Comparison of ENCODE assay signal across 8 cellular contexts in the genomic region with DNA sequence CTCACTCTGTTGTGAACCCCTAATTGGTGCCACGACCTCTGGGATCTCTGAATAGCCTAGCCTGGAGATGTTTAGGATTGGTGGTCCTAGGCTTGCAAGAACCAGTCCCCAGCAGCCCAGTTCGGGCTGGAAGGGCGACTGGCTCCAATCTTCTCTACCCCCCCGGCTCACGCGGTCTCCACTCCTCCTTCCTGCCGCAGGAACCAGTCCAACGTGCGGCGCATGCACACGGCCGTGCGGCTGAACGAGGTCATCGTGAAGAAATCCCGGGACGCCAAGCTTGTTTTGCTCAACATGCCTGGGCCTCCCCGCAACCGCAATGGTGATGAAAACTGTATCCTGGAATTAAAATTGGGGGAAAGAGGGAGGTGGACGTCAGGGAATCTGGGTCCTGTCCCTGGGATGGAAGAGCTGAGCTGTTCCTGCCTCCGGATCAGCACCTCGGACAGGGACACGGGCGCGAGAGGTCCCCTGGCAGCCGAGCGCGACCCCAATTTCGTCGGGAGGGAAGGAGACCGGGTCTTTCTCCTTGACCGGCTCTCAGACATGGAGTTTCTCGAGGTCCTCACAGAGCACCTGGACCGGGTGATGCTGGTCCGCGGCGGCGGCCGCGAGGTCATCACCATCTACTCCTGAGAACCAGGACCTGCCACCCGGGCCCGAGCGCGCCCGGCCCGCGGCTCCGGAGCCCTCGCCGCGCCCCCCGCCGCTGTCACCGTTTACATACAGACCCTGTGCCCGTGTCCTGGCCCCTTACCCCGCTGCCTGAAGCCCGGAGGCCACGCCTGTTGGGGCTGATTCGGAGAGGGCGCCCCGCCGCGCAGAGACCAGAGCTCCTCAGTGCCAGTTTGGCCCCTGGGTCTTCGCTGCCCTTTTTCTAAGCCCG. TPM values are rescaled to one million over a fixed set of nuclear protein-coding genes. Genes with fewer than 3 reads are reported as not detected.
DNase-seq lines count a peak whose midpoint lies in the region; ATAC-seq and TF ChIP-seq lines count a peak whose summit lies in the region.

No MANE protein-coding gene starts in this region.

- intact Hi-C loops in thyroid gland (cut with DNase I) = no loop called here

- TF ChIP-seq POLR2A in thyroid gland (IDR thresholded peaks at IDR 0.05) = no peak

- no peaks in the 10 kb centered on the region for H3K9me3 ChIP-seq in iPS-20b (ENCODE audit: insufficient read depth, low read depth, low read length)
- H3K9me3 ChIP-seq in thyroid gland = no peaks in the 10 kb centered on the region

- in situ Hi-C loops in astrocyte of the cerebellum (cut with HindIII; ENCODE audit: low sequenced_read_pairs) = no loop called here

- WGBS in thyroid gland, 2 donors = 19 to 24% methylated on average over 42 to 49 of the region's 65 CpGs

- peaks cover 23% of the 10 kb centered on the region for H3K36me3 Mint-ChIP-seq in activated naive CD8-positive, alpha-beta T cell treated with anti-CD3 and anti-CD28 coated beads, Interleukin-2, amount 10 ng/mL, durations not matched to agents 7 days and 5 days
- peaks cover 33% of the 10 kb centered on the region for H3K36me3 Mint-ChIP-seq in activated naive CD8-positive, alpha-beta T cell treated with anti-CD3 and anti-CD28 coated beads for 36 hours

- H3K9ac ChIP-seq in iPS-20b (ENCODE audit: low read depth, low read length) = no peak overlapping the region

- H3K27ac Mint-ChIP-seq in activated naive CD8-positive, alpha-beta T cell treated with anti-CD3 and anti-CD28 coated beads, Interleukin-2, amount 10 ng/mL, durations not matched to agents 7 days and 5 days = no peak overlapping the region
- no peak overlapping the region for H3K27ac Mint-ChIP-seq in activated naive CD8-positive, alpha-beta T cell treated with anti-CD3 and anti-CD28 coated beads for 36 hours

- H3K27ac ChIP-seq in iPS-20b (ENCODE audit: low read length) (no peak overlapping the region), thyroid gland (no peak overlapping the region)

- DNase-seq in activated naive CD8-positive, alpha-beta T cell treated with anti-CD3 and anti-CD28 coated beads, Interleukin-2, amount 10 ng/mL, durations not matched to agents 7 days and 5 days = peak; percentile 58
- no peak for DNase-seq in activated naive CD8-positive, alpha-beta T cell treated with anti-CD3 and anti-CD28 coated beads for 36 hours
- DNase-seq in astrocyte of the cerebellum (ENCODE audit: low read depth) = peak; percentile 19
- peak; percentile 18 to 57 for DNase-seq in thyroid gland
- DNase-seq in COLO668 (lab: John Stamatoyannopoulos, UW; ENCODE audit: unreplicated experiment) = no peak
- no peak for DNase-seq in OCI-M2 (lab: John Stamatoyannopoulos, UW; ENCODE audit: unreplicated experiment)
- DNase-seq in SK-N-DZ (ENCODE audit: low spot score) = no peak

- peaks cover 15% of the 10 kb centered on the region for H3K4me1 Mint-ChIP-seq in activated naive CD8-positive, alpha-beta T cell treated with anti-CD3 and anti-CD28 coated beads, Interleukin-2, amount 10 ng/mL, durations not matched to agents 7 days and 5 days
- H3K4me1 Mint-ChIP-seq in activated naive CD8-positive, alpha-beta T cell treated with anti-CD3 and anti-CD28 coated beads for 36 hours = peaks cover 33% of the 10 kb centered on the region

- H3K4me1 ChIP-seq in iPS-20b (ENCODE audit: insufficient read depth, low read length) = no peaks in the 10 kb centered on the region
- peaks cover 0 to 31% of the 10 kb centered on the region in 2 donors for H3K4me1 ChIP-seq in thyroid gland

- H3K27me3 ChIP-seq in iPS-20b (ENCODE audit: insufficient read depth, low read length) (peaks cover 85% of the 10 kb centered on the region), thyroid gland (no peaks in the 10 kb centered on the region)

- POLR2A ChIA-PET in activated naive CD8-positive, alpha-beta T cell treated with anti-CD3 and anti-CD28 coated beads, Interleukin-2, amount 10 ng/mL, durations not matched to agents 7 days and 5 days (lab: Charles Lee) = interaction anchor here (0.9 kb wide), 1 partner anchor 84 kb away, joined by 3 read pairs; no protein-coding TSS in a partner anchor

- no peak overlapping the region for H3K4me3 Mint-ChIP-seq in activated naive CD8-positive, alpha-beta T cell treated with anti-CD3 and anti-CD28 coated beads, Interleukin-2, amount 10 ng/mL, durations not matched to agents 7 days and 5 days
- H3K4me3 Mint-ChIP-seq in activated naive CD8-positive, alpha-beta T cell treated with anti-CD3 and anti-CD28 coated beads for 36 hours = no peak overlapping the region

- H3K9me3 Mint-ChIP-seq in activated naive CD8-positive, alpha-beta T cell treated with anti-CD3 and anti-CD28 coated beads, Interleukin-2, amount 10 ng/mL, durations not matched to agents 7 days and 5 days = no peaks in the 10 kb centered on the region
- H3K9me3 Mint-ChIP-seq in activated naive CD8-positive, alpha-beta T cell treated with anti-CD3 and anti-CD28 coated beads for 36 hours = no peaks in the 10 kb centered on the region

- TF ChIP-seq CTCF in astrocyte of the cerebellum (IDR thresholded peaks at IDR 0.05; ENCODE audit: low read depth, low read length, missing control alignments) (no peak), thyroid gland (IDR thresholded peaks at IDR 0.05) (no peak)

- H3K27me3 Mint-ChIP-seq in activated naive CD8-positive, alpha-beta T cell treated with anti-CD3 and anti-CD28 coated beads, Interleukin-2, amount 10 ng/mL, durations not matched to agents 7 days and 5 days = peaks cover 23% of the 10 kb centered on the region
- peaks cover 38% of the 10 kb centered on the region for H3K27me3 Mint-ChIP-seq in activated naive CD8-positive, alpha-beta T cell treated with anti-CD3 and anti-CD28 coated beads for 36 hours

- no peak overlapping the region for H3K4me3 ChIP-seq in astrocyte of the cerebellum (ENCODE audit: low read depth, low read length)
- peak overlapping the region; percentile 62; the same call in 1 of the 2 replicates for H3K4me3 ChIP-seq in iPS-20b (ENCODE audit: low read length)
- H3K4me3 ChIP-seq in thyroid gland (replicated peaks in 1 of 3) = no peak overlapping the region

- H3K36me3 ChIP-seq in iPS-20b (ENCODE audit: insufficient read depth, low read depth, low read length) (peaks cover 13% of the 10 kb centered on the region), thyroid gland (peaks cover 9 to 22% of the 10 kb centered on the region in 2 donors)

- ATAC-seq in activated naive CD8-positive, alpha-beta T cell treated with anti-CD3 and anti-CD28 coated beads, Interleukin-2, amount 10 ng/mL, durations not matched to agents 7 days and 5 days (ENCODE audit: low read depth) = no peak

RNA-seq across cellular contexts. Expression of gene SLC12A5, which starts 28.2 kb away (rescaled TPM):
- total RNA-seq in activated naive CD8-positive, alpha-beta T cell treated with anti-CD3 and anti-CD28 coated beads, Interleukin-2, amount 10 ng/mL, durations not matched to agents 7 days and 5 days = 1 to 10 TPM; 1.6 to 1.9 TPM
- under 1 TPM; 0.26 to 0.52 TPM for total RNA-seq in activated naive CD8-positive, alpha-beta T cell treated with anti-CD3 and anti-CD28 coated beads for 36 hours
- total RNA-seq in thyroid gland = 1 to 10 TPM in 1 of 4 donors, not detected in 3; 1.6 TPM
- 0.52 and 0.55 TPM in 2 replicates for polyA plus RNA-seq in SK-N-DZ (2014; cell fraction: cytosol; rRNA removed)
- polyA plus RNA-seq in SK-N-DZ (2014; cell fraction: nucleus; rRNA removed) = 4.7 and 9.5 TPM in 2 replicates

RNA-seq across cellular contexts. Expression of gene NCOA5, which starts 32.5 kb away (rescaled TPM):
- total RNA-seq in activated naive CD8-positive, alpha-beta T cell treated with anti-CD3 and anti-CD28 coated beads, Interleukin-2, amount 10 ng/mL, durations not matched to agents 7 days and 5 days = 10 to 100 TPM; 27.8 to 32.8 TPM
- total RNA-seq in activated naive CD8-positive, alpha-beta T cell treated with anti-CD3 and anti-CD28 coated beads for 36 hours = 10 to 100 TPM; 26.2 to 27.3 TPM
- total RNA-seq in thyroid gland = 10 to 100 TPM; 31.4 to 46.1 (median 37.4) TPM
- polyA plus RNA-seq in SK-N-DZ (2014; cell fraction: cytosol; rRNA removed) = 28.4 and 30.3 TPM in 2 replicates
- 25.6 and 28.6 TPM in 2 replicates for polyA plus RNA-seq in SK-N-DZ (2014; cell fraction: nucleus; rRNA removed)

RNA-seq across cellular contexts. Expression of gene MMP9, which starts 48.5 kb away (rescaled TPM):
- 10 to 100 TPM; 18.4 to 21.8 TPM for total RNA-seq in activated naive CD8-positive, alpha-beta T cell treated with anti-CD3 and anti-CD28 coated beads, Interleukin-2, amount 10 ng/mL, durations not matched to agents 7 days and 5 days
- total RNA-seq in activated naive CD8-positive, alpha-beta T cell treated with anti-CD3 and anti-CD28 coated beads for 36 hours = under 1 TPM in 1 of 2 experiments, not detected in 1; 0.08 TPM
- 1 to 10 TPM in 2 of 4 donors, under 1 TPM in 2; 0.33 to 1.4 (median 1.1) TPM for total RNA-seq in thyroid gland
- polyA plus RNA-seq in SK-N-DZ (2014; cell fraction: cytosol; rRNA removed) = 0.26 TPM in 1 of 2 replicates, not detected in the other
- polyA plus RNA-seq in SK-N-DZ (2014; cell fraction: nucleus; rRNA removed) = not detected in 2 replicates

Comparison
In these comparisons a context has a peak if more than half of its experiments do, and no peak if none do; other contexts are left out.
1. DNase-seq: peak in activated naive CD8-positive, alpha-beta T cell treated with anti-CD3 and anti-CD28 coated beads, Interleukin-2, amount 10 ng/mL, durations not matched to agents 7 days and 5 days (single experiment), astrocyte of the cerebellum (single experiment) and thyroid gland (2 of 2); none in activated naive CD8-positive, alpha-beta T cell treated with anti-CD3 and anti-CD28 coated beads for 36 hours (single experiment), COLO668 (single experiment), OCI-M2 (single experiment) and SK-N-DZ (single experiment).
2. RNA of gene MMP9, which starts 48.5 kb away (total RNA-seq): 18.4 to 21.8 TPM in activated naive CD8-positive, alpha-beta T cell treated with anti-CD3 and anti-CD28 coated beads, Interleukin-2, amount 10 ng/mL, durations not matched to agents 7 days and 5 days; 0.33 to 1.4 TPM in thyroid gland and 0.08 TPM in activated naive CD8-positive, alpha-beta T cell treated with anti-CD3 and anti-CD28 coated beads for 36 hours; every median in the first group is over 4 times any median in the second.